22 cellular contexts compared by ENCODE assay signal in genomic region chr2:221125691-221126090, GRCh38.
"Had no signal": no experiment of that assay in that cellular context is flagged by ENCODE, and none has a peak within 500 bp of the region (broad histone marks: within the 10 kb centered on the region; RNA-seq: fewer than 3 reads in every experiment).

No MANE protein-coding gene starts in this region.

- DNase-seq: activated CD4-positive, alpha-beta T cell treated with anti-CD3 and anti-CD28 coated beads, Interleukin-2, amount 10 ng/mL, durations not matched to agents 24 days and 14 days; activated CD8-positive, alpha-beta T cell treated with anti-CD3 and anti-CD28 coated beads for 36 hours; activated naive CD4-positive, alpha-beta T cell treated with Interleukin-2 at 50 U/mL for 16 hours; activated T-cell treated with anti-CD3 and anti-CD28 coated beads, Interleukin-2, amount 50 U/mL, for 1 hour; effector CD8-positive, alpha-beta T cell; foreskin melanocyte; glutamatergic neuron; hypothalamus; kidney; midbrain; right cardiac atrium; stimulated activated CD4-positive, alpha-beta T cell treated with anti-CD3 and anti-CD28 coated beads, Interleukin-15, amount 100 ng/mL, for 24 hours; stimulated activated CD4-positive, alpha-beta T cell treated with anti-CD3 and anti-CD28 coated beads, Interleukin-2, amount 100 ng/mL, for 48 hours; T-helper 1 cell; T-helper 9 cell; transverse colon; uterus had no signal

- FAIRE-seq: endothelial cell of umbilical vein, kidney had no signal

- H3K4me3 ChIP-seq: lung, skin epidermis, suprapubic skin, transverse colon, uterus had no signal

- H3K9me3 ChIP-seq: suprapubic skin, transverse colon, uterus had no signal

- H3K27me3 ChIP-seq: transverse colon, uterus had no signal

- H3K27ac ChIP-seq: suprapubic skin, transverse colon, uterus had no signal

- H3K4me1 ChIP-seq: transverse colon, uterus had no signal

- ATAC-seq: activated CD8-positive, alpha-beta T cell treated with anti-CD3 and anti-CD28 coated beads for 36 hours; left lobe of liver; right cardiac atrium had no signal

- H3K36me3 ChIP-seq: suprapubic skin, transverse colon, uterus had no signal
